ENCODE assay signal across 22 cellular contexts in genomic region chr1:66937529-66938234, GRCh38. TPM values are rescaled to one million over a fixed set of nuclear protein-coding genes. Genes with fewer than 3 reads are reported as not detected.
DNase-seq lines count a peak whose midpoint lies in the region; ATAC-seq, FAIRE-seq and TF ChIP-seq lines count a peak whose summit lies in the region.
"Had no signal": no experiment of that assay in that cellular context is flagged by ENCODE, and none has a peak within 500 bp of the region (broad histone marks: within the 10 kb centered on the region; RNA-seq: fewer than 3 reads in every experiment).

No MANE protein-coding gene starts in this region.

- no peaks in the 10 kb centered on the region for H3K9me3 ChIP-seq in K562 (replicated peaks; ENCODE audit: control insufficient read depth, insufficient read depth, low read depth, low read length)
- H3K9me3 ChIP-seq in osteoblast (ENCODE audit: low read depth, low read length), result no peaks in the 10 kb centered on the region
- H3K9me3 ChIP-seq: thyroid gland had no signal

- no peak for TF ChIP-seq POLR2A in K562 (conservative IDR thresholded peaks at IDR 0.05)

- no peaks in the 10 kb centered on the region for H3K27me3 Mint-ChIP-seq in activated CD4-positive, alpha-beta memory T cell treated with anti-CD3 and anti-CD28 coated beads for 36 hours
- no peaks in the 10 kb centered on the region for H3K27me3 Mint-ChIP-seq in activated CD4-positive, alpha-beta memory T cell treated with anti-CD3 and anti-CD28 coated beads, Interleukin-2, amount 10 ng/mL, durations not matched to agents 7 days and 5 days
- H3K27me3 Mint-ChIP-seq in HFFc6 (ENCODE audit: insufficient read depth) (no peaks in the 10 kb centered on the region; the same call in 1 of the 2 replicates), glutamatergic neuron (ENCODE audit: unreplicated experiment) (no peaks in the 10 kb centered on the region)
- H3K27me3 Mint-ChIP-seq: activated B cell treated with CpG ODN at 0.5 μM for 24 hours, brain had no signal

- peak overlapping the region; percentile 13 for H3K27ac Mint-ChIP-seq in activated CD4-positive, alpha-beta memory T cell treated with anti-CD3 and anti-CD28 coated beads for 36 hours
- no peak overlapping the region for H3K27ac Mint-ChIP-seq in activated CD4-positive, alpha-beta memory T cell treated with anti-CD3 and anti-CD28 coated beads, Interleukin-2, amount 10 ng/mL, durations not matched to agents 7 days and 5 days
- H3K27ac Mint-ChIP-seq in HFFc6, result peak overlapping the region; percentile 72; the same call in 1 of the 2 replicates
- H3K27ac Mint-ChIP-seq in glutamatergic neuron (ENCODE audit: unreplicated experiment), result no peak overlapping the region
- H3K27ac Mint-ChIP-seq: activated B cell treated with CpG ODN at 0.5 μM for 24 hours; brain; CD8-positive, alpha-beta T cell had no signal

- intact Hi-C loops in activated CD4-positive, alpha-beta memory T cell treated with anti-CD3 and anti-CD28 coated beads for 36 hours (cut with micrococcal nuclease), result loop anchor here (10.0 kb wide), 2 partner anchors 367 to 1873 kb away; partner anchors contain the start of gene IL12RB2
- intact Hi-C loops in K562 (cut with micrococcal nuclease), result loop anchor here (10.0 kb wide), 1 partner anchor 1463 kb away; no protein-coding TSS in a partner anchor

- H3K27ac ChIP-seq in K562 (ENCODE audit: extremely low read depth, low read depth, low read length), result no peak overlapping the region; the same call in 2 of the 3 replicates
- peak overlapping the region; percentile 40 for H3K27ac ChIP-seq in osteoblast (ENCODE audit: low read depth, low read length)
- H3K27ac ChIP-seq: skin epidermis, thyroid gland had no signal

- no peak overlapping the region for H2AFZ ChIP-seq in K562 (ENCODE audit: low read depth, low read length)
- no peak overlapping the region for H2AFZ ChIP-seq in osteoblast (ENCODE audit: low read length)

- in situ Hi-C loops in K562 (cut with MboI), result no loop called here

- peaks cover 15 to 16% of the 10 kb centered on the region in 2 experiments for H3K4me1 ChIP-seq in K562 (replicated peaks in 1 of 2; ENCODE audit: control insufficient read depth in 2 of 2, insufficient read depth in 2 of 2, low read length in 2 of 2)
- H3K4me1 ChIP-seq in osteoblast (ENCODE audit: insufficient read depth, low read length), result peaks cover 44% of the 10 kb centered on the region

- H3K4me1 Mint-ChIP-seq in activated CD4-positive, alpha-beta memory T cell treated with anti-CD3 and anti-CD28 coated beads for 36 hours (ENCODE audit: low read depth), result peaks cover 83% of the 10 kb centered on the region
- H3K4me1 Mint-ChIP-seq in activated CD4-positive, alpha-beta memory T cell treated with anti-CD3 and anti-CD28 coated beads, Interleukin-2, amount 10 ng/mL, durations not matched to agents 7 days and 5 days, result peaks cover 73% of the 10 kb centered on the region
- peaks cover 93% of the 10 kb centered on the region for H3K4me1 Mint-ChIP-seq in HFFc6 (ENCODE audit: low read depth)
- peaks cover 5% of the 10 kb centered on the region for H3K4me1 Mint-ChIP-seq in glutamatergic neuron (ENCODE audit: low read depth, unreplicated experiment)

- DNase-seq in activated CD4-positive, alpha-beta memory T cell treated with anti-CD3 and anti-CD28 coated beads for 36 hours, result no peak
- no peak for DNase-seq in activated CD4-positive, alpha-beta memory T cell treated with anti-CD3 and anti-CD28 coated beads, Interleukin-2, amount 10 ng/mL, durations not matched to agents 7 days and 5 days
- DNase-seq in HFFc6 (no peak), K562 (ENCODE audit: extremely low read depth in 1 of 4, low spot score in 3 of 4) (no peak), osteoblast (ENCODE audit: insufficient read length, low spot score, missing footprints) (no peak), glutamatergic neuron (no peak)
- DNase-seq: activated B cell treated with CpG ODN at 0.5 μM for 24 hours; activated naive CD4-positive, alpha-beta T cell treated with anti-CD3 and anti-CD28 coated beads, Interleukin-2, amount 50 U/mL, for 16 hours; CD8-positive, alpha-beta T cell; dermis blood vessel endothelial cell; head of caudate nucleus; natural killer cell; NCI-H1694 treated with DMSO at 0.1 percent for 48 hours; NCI-H446; SIG-M5; T-helper 2 cell; thyroid gland had no signal

- H3K27me3 ChIP-seq in K562 (ENCODE audit: control insufficient read depth in 2 of 2, insufficient read depth in 2 of 2, low read length in 2 of 2) (no peaks in the 10 kb centered on the region), osteoblast (ENCODE audit: insufficient read depth, low read length) (no peaks in the 10 kb centered on the region)
- H3K27me3 ChIP-seq: thyroid gland had no signal

- TF ChIP-seq CTCF in HFFc6 (IDR thresholded peaks at IDR 0.05), result no peak
- TF ChIP-seq CTCF in K562 (IDR thresholded peaks at IDR 0.05 in 2 of 3, conservative IDR thresholded peaks at IDR 0.05 in 1 of 3; ENCODE audit: insufficient read depth in 2 of 3, low read depth in 1 of 3, low read length in 3 of 3), result no peak
- TF ChIP-seq CTCF in osteoblast (IDR thresholded peaks at IDR 0.05; ENCODE audit: extremely low read depth, low read depth, low read length), result no peak
- no peak for TF ChIP-seq CTCF in glutamatergic neuron (IDR thresholded peaks at IDR 0.05; ENCODE audit: partially characterized antibody, unreplicated experiment)

- H3K79me2 ChIP-seq in K562 (ENCODE audit: control insufficient read depth, insufficient read depth, low read length), result peaks cover 100% of the 10 kb centered on the region
- H3K79me2 ChIP-seq in osteoblast (ENCODE audit: insufficient read depth, low read length), result peaks cover 98% of the 10 kb centered on the region

- 0 out of 4 replicates have a peak overlapping the region, but pooled peaks of 1 of the 2 experiments have one; percentile 0 for H3K9ac ChIP-seq in K562 (ENCODE audit: insufficient read depth in 1 of 2, low read depth in 2 of 2, low read length in 2 of 2)

- H3K4me3 ChIP-seq in K562 (no peak overlapping the region), osteoblast (ENCODE audit: insufficient read depth, low read length) (no peak overlapping the region)
- H3K4me3 ChIP-seq: skin epidermis, thyroid gland had no signal

- POLR2A ChIA-PET in activated CD4-positive, alpha-beta memory T cell treated with anti-CD3 and anti-CD28 coated beads for 36 hours (lab: Charles Lee), result interaction anchor here (1.4 kb wide), 1 partner anchor 13 kb away, joined by 5 read pairs; the partner anchor contains the start of genes DNAI4 and MIER1
- POLR2A ChIA-PET in activated CD4-positive, alpha-beta memory T cell treated with anti-CD3 and anti-CD28 coated beads, Interleukin-2, amount 10 ng/mL, durations not matched to agents 7 days and 5 days (lab: Charles Lee), result interaction anchor here (1.7 to 2.1 kb wide), 3 partner anchors 8 to 13 kb away, joined by 4 to 7 read pairs (median 6); partner anchors contain the start of genes DNAI4 and MIER1
- POLR2A ChIA-PET in K562 (lab: Yijun Ruan, JAX), result interaction anchor here (2.0 kb wide), 1 partner anchor 8 kb away, joined by 6 read pairs; no protein-coding TSS in a partner anchor

- TF ChIP-seq RAD21 in K562 (CRISPR knock-in tag; conservative IDR thresholded peaks at IDR 0.05 in 1 of 2, IDR thresholded peaks at IDR 0.05 in 1 of 2), result no peak

- H3K36me3 ChIP-seq in K562 (ENCODE audit: control insufficient read depth, insufficient read depth, low read length) (peaks cover 30% of the 10 kb centered on the region; the same call in 1 of the 3 replicates), osteoblast (ENCODE audit: insufficient read depth, low read length) (peaks cover 5% of the 10 kb centered on the region)
- H3K36me3 ChIP-seq: thyroid gland had no signal

- H3K4me2 ChIP-seq in K562 (ENCODE audit: insufficient read depth, low read length) (no peak overlapping the region), osteoblast (ENCODE audit: insufficient read depth, low read length) (peak overlapping the region; percentile 2)

- BruUV-seq in K562 (replicated peaks; lab: Mats Ljungman, UMichigan), result no TSS peak

- no peak overlapping the region for H3K4me3 Mint-ChIP-seq in activated CD4-positive, alpha-beta memory T cell treated with anti-CD3 and anti-CD28 coated beads for 36 hours
- no peak overlapping the region for H3K4me3 Mint-ChIP-seq in activated CD4-positive, alpha-beta memory T cell treated with anti-CD3 and anti-CD28 coated beads, Interleukin-2, amount 10 ng/mL, durations not matched to agents 7 days and 5 days
- H3K4me3 Mint-ChIP-seq in HFFc6 (no peak overlapping the region), glutamatergic neuron (ENCODE audit: unreplicated experiment) (no peak overlapping the region)
- H3K4me3 Mint-ChIP-seq: activated B cell treated with CpG ODN at 0.5 μM for 24 hours; brain; CD8-positive, alpha-beta T cell; natural killer cell had no signal

- H3K9me3 Mint-ChIP-seq in activated CD4-positive, alpha-beta memory T cell treated with anti-CD3 and anti-CD28 coated beads for 36 hours, result no peaks in the 10 kb centered on the region
- no peaks in the 10 kb centered on the region for H3K9me3 Mint-ChIP-seq in activated CD4-positive, alpha-beta memory T cell treated with anti-CD3 and anti-CD28 coated beads, Interleukin-2, amount 10 ng/mL, durations not matched to agents 7 days and 5 days
- H3K9me3 Mint-ChIP-seq in HFFc6, result no peaks in the 10 kb centered on the region
- H3K9me3 Mint-ChIP-seq in glutamatergic neuron (ENCODE audit: unreplicated experiment), result no peaks in the 10 kb centered on the region
- H3K9me3 Mint-ChIP-seq: activated B cell treated with CpG ODN at 0.5 μM for 24 hours; brain; CD8-positive, alpha-beta T cell; natural killer cell had no signal

- H3K36me3 Mint-ChIP-seq in activated CD4-positive, alpha-beta memory T cell treated with anti-CD3 and anti-CD28 coated beads for 36 hours, result peaks cover 17% of the 10 kb centered on the region
- peaks cover 37% of the 10 kb centered on the region for H3K36me3 Mint-ChIP-seq in activated CD4-positive, alpha-beta memory T cell treated with anti-CD3 and anti-CD28 coated beads, Interleukin-2, amount 10 ng/mL, durations not matched to agents 7 days and 5 days (ENCODE audit: low read depth)
- H3K36me3 Mint-ChIP-seq in HFFc6 (ENCODE audit: low read depth) (peaks cover 12% of the 10 kb centered on the region), glutamatergic neuron (ENCODE audit: unreplicated experiment) (no peaks in the 10 kb centered on the region)
- H3K36me3 Mint-ChIP-seq: natural killer cell had no signal

- no peaks in the 10 kb centered on the region for H4K20me1 ChIP-seq in K562 (replicated peaks; ENCODE audit: control insufficient read depth, insufficient read depth, low read length)
- peaks cover 7% of the 10 kb centered on the region for H4K20me1 ChIP-seq in osteoblast (ENCODE audit: insufficient read depth, low read length)

- TF ChIP-seq EP300 in K562 (IDR thresholded peaks at IDR 0.05; ENCODE audit: low read length), result no peak

- H3K9me1 ChIP-seq in K562 (ENCODE audit: control insufficient read depth, insufficient read depth, low read length), result no peaks in the 10 kb centered on the region

- peak; percentile 10; the same call in 2 of the 3 replicates for ATAC-seq in K562
- no peak for ATAC-seq in HG02840 (IDR thresholded peaks at IDR 0.05; ENCODE audit: low FRiP score, unreplicated experiment)
- no peak for ATAC-seq in GM21529 (IDR thresholded peaks at IDR 0.05; ENCODE audit: unreplicated experiment)
- ATAC-seq: CD8-positive, alpha-beta T cell; esophagus mucosa; natural killer cell had no signal

- no peak for FAIRE-seq in K562 (lab: Jason Lieb, UNC)

- CTCF ChIA-PET in activated CD4-positive, alpha-beta memory T cell treated with anti-CD3 and anti-CD28 coated beads for 36 hours (lab: Charles Lee), result interaction anchor here (0.7 to 1.5 kb wide), 2 partner anchors 58 to 137 kb away, joined by 3 to 6 read pairs; no protein-coding TSS in a partner anchor
- CTCF ChIA-PET in activated CD4-positive, alpha-beta memory T cell treated with anti-CD3 and anti-CD28 coated beads, Interleukin-2, amount 10 ng/mL, durations not matched to agents 7 days and 5 days (lab: Charles Lee), result interaction anchor here (2.3 kb wide), 1 partner anchor 13 kb away, joined by 6 read pairs; the partner anchor contains the start of genes DNAI4 and MIER1
- CTCF ChIA-PET in K562 (lab: Yijun Ruan, JAX; ENCODE audit: low intra/inter-chr PET ratio), result no interaction called here

- 0% methylated on average over 1 of the region's 1 CpG for WGBS in K562 (ENCODE audit: insufficient coverage, low coverage, missing lambda C conversion rate)

RNA-seq across cellular contexts. Expression of gene MIER1, which starts 12.9 kb away (rescaled TPM):
- 10 to 100 TPM; 54.7 to 58.8 TPM for total RNA-seq in activated CD4-positive, alpha-beta memory T cell treated with anti-CD3 and anti-CD28 coated beads for 36 hours
- total RNA-seq in activated CD4-positive, alpha-beta memory T cell treated with anti-CD3 and anti-CD28 coated beads, Interleukin-2, amount 10 ng/mL, durations not matched to agents 7 days and 5 days, result 10 to 100 TPM; 61.7 to 62.0 TPM
- 10 to 100 TPM; 28.0 to 37.5 (median 33.7) TPM for total RNA-seq in HFFc6 (2021; fragmentation: NEBNext Ultra II Directional; extraction: Animal tissue kit (Norgen Biotek cat#: 25700))
- 20.1 and 103 TPM in 2 replicates for total RNA-seq in K562 (2011; cell fraction: chromatin; rRNA removed; ENCODE audit: low replicate concordance)
- total RNA-seq in K562 (2011; cell fraction: nucleolus; rRNA removed), result 10.7 and 14.5 TPM in 2 replicates
- 40.5 and 69.3 TPM in 2 replicates for total RNA-seq in K562 (2011; cell fraction: nucleoplasm; rRNA removed)
- total RNA-seq in K562 (2014; rRNA removed) (14.7 and 17.6 TPM in 2 replicates), K562 (2014; rRNA removed; fragmentation: Illumina TruSeq; extraction: Trizol) (34.8 and 41.3 TPM in 2 replicates), K562 (2015; rRNA removed; fragmentation: Illumina TruSeq; extraction: Trizol) (28.7 and 28.9 TPM in 2 replicates), K562 (2021) (23.1 and 23.7 TPM in 2 replicates), osteoblast (53.2 and 58.0 TPM in 2 replicates), glutamatergic neuron (ENCODE audit: unreplicated experiment) (19.0 TPM)
- polyA plus RNA-seq in K562 (2011; rRNA removed) (13.5 and 16.3 TPM in 2 replicates), K562 (2014; fragmentation: Illumina TruSeq; extraction: Trizol) (16.4 and 18.4 TPM in 2 replicates), K562 (2014; fragmentation: Nextera tagmentation; extraction: Ambion mirVana) (10 to 100 TPM; 21.5 to 23.7 TPM), K562 (2014; rRNA removed) (13.7 and 13.9 TPM in 2 replicates)
- polyA plus RNA-seq in K562 (2011; cell fraction: cytosol; rRNA removed), result 1.7 and 4.6 TPM in 2 replicates
- polyA plus RNA-seq in K562 (2011; cell fraction: nucleus; rRNA removed), result 9.3 and 12.9 TPM in 2 replicates
- polyA plus RNA-seq in K562 (2012), result 10.5 and 15.0 TPM in 2 replicates
- 55.8 and 70.1 TPM in 2 replicates for polyA minus RNA-seq in K562 (2011; rRNA and poly(A)+ RNA removed)
- 17.5 and 20.6 TPM in 2 replicates for polyA minus RNA-seq in K562 (2011; cell fraction: cytosol; rRNA and poly(A)+ RNA removed)
- 28.3 and 43.8 TPM in 2 replicates for polyA minus RNA-seq in K562 (2011; cell fraction: nucleus; rRNA and poly(A)+ RNA removed)

RNA-seq across cellular contexts. Expression of gene DNAI4, which starts 13.0 kb away (rescaled TPM):
- 1 to 10 TPM; 1.4 to 1.6 TPM for total RNA-seq in activated CD4-positive, alpha-beta memory T cell treated with anti-CD3 and anti-CD28 coated beads for 36 hours
- total RNA-seq in activated CD4-positive, alpha-beta memory T cell treated with anti-CD3 and anti-CD28 coated beads, Interleukin-2, amount 10 ng/mL, durations not matched to agents 7 days and 5 days, result 1 to 10 TPM; 1.4 to 2.7 TPM
- 1 to 10 TPM; 1.3 to 4.3 (median 3.4) TPM for total RNA-seq in HFFc6 (2021; fragmentation: NEBNext Ultra II Directional; extraction: Animal tissue kit (Norgen Biotek cat#: 25700))
- total RNA-seq in K562 (2011; cell fraction: chromatin; rRNA removed; ENCODE audit: low replicate concordance), result 0.32 and 2.8 TPM in 2 replicates
- 0.13 and 0.17 TPM in 2 replicates for total RNA-seq in K562 (2011; cell fraction: nucleolus; rRNA removed)
- total RNA-seq in K562 (2011; cell fraction: nucleoplasm; rRNA removed), result 1.2 and 2.4 TPM in 2 replicates
- total RNA-seq in K562 (2014; rRNA removed), result 0.73 TPM in 1 of 2 replicates, not detected in the other
- 2.9 and 3.5 TPM in 2 replicates for total RNA-seq in K562 (2014; rRNA removed; fragmentation: Illumina TruSeq; extraction: Trizol)
- total RNA-seq in K562 (2015; rRNA removed; fragmentation: Illumina TruSeq; extraction: Trizol), result 1.2 and 4.0 TPM in 2 replicates
- total RNA-seq in K562 (2021), result 2.9 TPM in 2 replicates
- polyA plus RNA-seq in K562 (2011; rRNA removed), result 3.6 and 4.8 TPM in 2 replicates
- 0.10 and 0.44 TPM in 2 replicates for polyA plus RNA-seq in K562 (2011; cell fraction: cytosol; rRNA removed)
- polyA plus RNA-seq in K562 (2011; cell fraction: nucleus; rRNA removed), result 0.43 and 1.2 TPM in 2 replicates
- 1.1 and 2.6 TPM in 2 replicates for polyA plus RNA-seq in K562 (2012)
- polyA plus RNA-seq in K562 (2014; fragmentation: Illumina TruSeq; extraction: Trizol), result 0.83 and 1.7 TPM in 2 replicates
- polyA plus RNA-seq in K562 (2014; fragmentation: Nextera tagmentation; extraction: Ambion mirVana), result 1 to 10 TPM; 1.8 to 2.2 TPM
- polyA plus RNA-seq in K562 (2014; rRNA removed), result 0.31 and 0.57 TPM in 2 replicates
- 1.9 and 5.0 TPM in 2 replicates for polyA minus RNA-seq in K562 (2011; rRNA and poly(A)+ RNA removed)
- polyA minus RNA-seq in K562 (2011; cell fraction: cytosol; rRNA and poly(A)+ RNA removed), result 0.76 and 1.9 TPM in 2 replicates
- polyA minus RNA-seq in K562 (2011; cell fraction: nucleus; rRNA and poly(A)+ RNA removed), result 0.27 and 0.89 TPM in 2 replicates
- total RNA-seq in osteoblast, result 12.7 and 15.0 TPM in 2 replicates
- 0.78 TPM for total RNA-seq in glutamatergic neuron (ENCODE audit: unreplicated experiment)

Comparison
In these comparisons a context has a peak if more than half of its experiments do, and no peak if none do; other contexts are left out.
1. H3K27ac Mint-ChIP-seq: peak in activated CD4-positive, alpha-beta memory T cell treated with anti-CD3 and anti-CD28 coated beads for 36 hours (single experiment) and HFFc6 (single experiment); none in activated CD4-positive, alpha-beta memory T cell treated with anti-CD3 and anti-CD28 coated beads, Interleukin-2, amount 10 ng/mL, durations not matched to agents 7 days and 5 days (single experiment) and glutamatergic neuron (single experiment).